ENCODE assay signal across 16 cellular contexts in the genomic region with DNA sequence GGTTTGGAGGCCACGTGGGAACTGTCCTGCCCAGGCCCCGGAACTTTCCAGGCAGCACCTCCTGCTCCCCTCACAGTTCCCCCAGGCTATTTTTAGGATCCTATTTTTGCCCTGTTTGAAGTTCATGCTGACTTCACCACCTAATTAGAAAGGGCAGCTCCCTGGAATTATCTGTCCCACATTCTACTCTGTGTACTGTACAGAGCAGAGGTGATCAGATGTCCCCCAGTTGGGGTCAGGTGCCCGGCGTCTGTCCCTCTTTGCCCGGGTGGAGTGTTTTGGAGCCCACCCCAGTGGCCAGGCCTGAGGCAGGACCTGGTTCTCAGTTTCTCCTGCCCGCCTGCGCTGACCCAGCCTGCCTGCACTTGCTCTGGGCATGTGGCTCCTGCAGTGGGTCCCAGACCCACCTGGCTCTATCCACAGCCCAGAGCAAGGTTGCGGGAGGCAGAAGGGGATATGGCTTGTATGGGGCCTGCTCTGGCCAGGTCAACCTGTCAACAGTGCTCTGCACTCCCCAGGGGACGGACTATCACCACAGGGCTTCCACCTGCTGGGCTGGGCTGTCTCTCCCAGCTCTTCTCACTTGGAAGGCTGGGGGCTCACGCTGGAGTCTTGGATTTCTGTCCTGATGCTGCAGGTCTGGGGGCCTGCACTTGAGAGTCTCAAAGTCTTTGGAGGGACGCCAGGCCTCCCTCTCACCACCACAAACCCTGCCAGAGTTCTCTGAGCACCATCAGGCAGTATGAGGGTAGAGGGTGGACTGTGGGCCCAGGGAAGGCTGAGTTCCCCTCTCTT.
DNase-seq lines count a peak whose midpoint lies in the region; ATAC-seq and TF ChIP-seq lines count a peak whose summit lies in the region.
"Had no signal": no experiment of that assay in that cellular context is flagged by ENCODE, and none has a peak within 500 bp of the region (broad histone marks: within the 10 kb centered on the region; RNA-seq: fewer than 3 reads in every experiment).

No MANE protein-coding gene starts in this region.

- no peak for ATAC-seq in activated CD8-positive, alpha-beta memory T cell treated with anti-CD3 and anti-CD28 coated beads, Interleukin-2, amount 10 ng/mL, durations not matched to agents 7 days and 5 days
- ATAC-seq in Right ventricle myocardium inferior, result peak; percentile 79
- no peak for ATAC-seq in omental fat pad (ENCODE audit: low FRiP score)
- ATAC-seq: body of pancreas, PC-3 had no signal

- H3K4me3 Mint-ChIP-seq in activated CD8-positive, alpha-beta memory T cell treated with anti-CD3 and anti-CD28 coated beads, Interleukin-2, amount 10 ng/mL, durations not matched to agents 7 days and 5 days, result no peak overlapping the region
- H3K4me3 Mint-ChIP-seq in type B pancreatic cell, result no peak overlapping the region
- H3K4me3 Mint-ChIP-seq: activated naive CD4-positive, alpha-beta T cell treated with anti-CD3 and anti-CD28 coated beads for 36 hours had no signal

- intact Hi-C loops in Right ventricle myocardium inferior (cut with DNase I), result loop anchor here (2.0 to 5.0 kb wide), 4 partner anchors 116 to 224 kb away; no protein-coding TSS in a partner anchor

- H3K9me3 Mint-ChIP-seq in activated CD8-positive, alpha-beta memory T cell treated with anti-CD3 and anti-CD28 coated beads, Interleukin-2, amount 10 ng/mL, durations not matched to agents 7 days and 5 days (ENCODE audit: low read depth), result no peaks in the 10 kb centered on the region
- H3K9me3 Mint-ChIP-seq in type B pancreatic cell, result no peaks in the 10 kb centered on the region
- H3K9me3 Mint-ChIP-seq: activated naive CD4-positive, alpha-beta T cell treated with anti-CD3 and anti-CD28 coated beads for 36 hours had no signal

- no peak for TF ChIP-seq CTCF in omental fat pad (IDR thresholded peaks at IDR 0.05)
- no peak for TF ChIP-seq CTCF in type B pancreatic cell (conservative IDR thresholded peaks at IDR 0.05)

- H3K27me3 Mint-ChIP-seq in activated CD8-positive, alpha-beta memory T cell treated with anti-CD3 and anti-CD28 coated beads, Interleukin-2, amount 10 ng/mL, durations not matched to agents 7 days and 5 days, result no peaks in the 10 kb centered on the region
- no peaks in the 10 kb centered on the region for H3K27me3 Mint-ChIP-seq in type B pancreatic cell

- peak; percentile 28 for DNase-seq in activated CD8-positive, alpha-beta memory T cell treated with anti-CD3 and anti-CD28 coated beads, Interleukin-2, amount 10 ng/mL, durations not matched to agents 7 days and 5 days
- no peak for DNase-seq in activated CD8-positive, alpha-beta memory T cell treated with anti-CD3 and anti-CD28 coated beads for 24 hours
- no peak for DNase-seq in Right ventricle myocardium inferior (ENCODE audit: missing footprints)
- DNase-seq in omental fat pad (ENCODE audit: low spot score), result peak; percentile 12
- peak; percentile 64 for DNase-seq in type B pancreatic cell (ENCODE audit: extremely low spot score, unreplicated experiment)
- DNase-seq in pons (ENCODE audit: low spot score), result no peak
- no peak for DNase-seq in kidney tubule cell (ENCODE audit: low spot score)
- no peak for DNase-seq in HuH-7 (ENCODE audit: low spot score)
- DNase-seq: activated naive CD4-positive, alpha-beta T cell treated with anti-CD3 and anti-CD28 coated beads for 36 hours; H7; hippocampal formation; NCI-H187; NCI-H524; PC-3; stimulated activated CD4-positive, alpha-beta T cell treated with anti-CD3 and anti-CD28 coated beads, Interleukin-2, amount 100 ng/mL, for 24 hours had no signal

- no peaks in the 10 kb centered on the region for H3K4me1 Mint-ChIP-seq in activated CD8-positive, alpha-beta memory T cell treated with anti-CD3 and anti-CD28 coated beads, Interleukin-2, amount 10 ng/mL, durations not matched to agents 7 days and 5 days
- H3K4me1 Mint-ChIP-seq in type B pancreatic cell (ENCODE audit: unreplicated experiment), result peaks cover 8% of the 10 kb centered on the region

- CTCF ChIA-PET in activated CD8-positive, alpha-beta memory T cell treated with anti-CD3 and anti-CD28 coated beads, Interleukin-2, amount 10 ng/mL, durations not matched to agents 7 days and 5 days (lab: Charles Lee), result interaction anchor here (1.3 kb wide), 1 partner anchor 270 kb away, joined by 3 read pairs; no protein-coding TSS in a partner anchor

- H3K27ac Mint-ChIP-seq in activated CD8-positive, alpha-beta memory T cell treated with anti-CD3 and anti-CD28 coated beads, Interleukin-2, amount 10 ng/mL, durations not matched to agents 7 days and 5 days, result no peak overlapping the region
- no peak overlapping the region for H3K27ac Mint-ChIP-seq in type B pancreatic cell
- H3K27ac Mint-ChIP-seq: activated naive CD4-positive, alpha-beta T cell treated with anti-CD3 and anti-CD28 coated beads for 36 hours had no signal

- H3K36me3 Mint-ChIP-seq in activated CD8-positive, alpha-beta memory T cell treated with anti-CD3 and anti-CD28 coated beads, Interleukin-2, amount 10 ng/mL, durations not matched to agents 7 days and 5 days, result no peaks in the 10 kb centered on the region
- no peaks in the 10 kb centered on the region for H3K36me3 Mint-ChIP-seq in type B pancreatic cell

Comparison
In these comparisons a context has a peak if more than half of its experiments do, and no peak if none do; other contexts are left out.
1. DNase-seq: peak in activated CD8-positive, alpha-beta memory T cell treated with anti-CD3 and anti-CD28 coated beads, Interleukin-2, amount 10 ng/mL, durations not matched to agents 7 days and 5 days (single experiment), omental fat pad (single experiment) and type B pancreatic cell (single experiment); none in activated CD8-positive, alpha-beta memory T cell treated with anti-CD3 and anti-CD28 coated beads for 24 hours (single experiment), Right ventricle myocardium inferior (single experiment), pons (single experiment), kidney tubule cell (single experiment) and HuH-7 (single experiment).